Comparison of ENCODE assay signal across 8 cellular contexts in the genomic region with DNA sequence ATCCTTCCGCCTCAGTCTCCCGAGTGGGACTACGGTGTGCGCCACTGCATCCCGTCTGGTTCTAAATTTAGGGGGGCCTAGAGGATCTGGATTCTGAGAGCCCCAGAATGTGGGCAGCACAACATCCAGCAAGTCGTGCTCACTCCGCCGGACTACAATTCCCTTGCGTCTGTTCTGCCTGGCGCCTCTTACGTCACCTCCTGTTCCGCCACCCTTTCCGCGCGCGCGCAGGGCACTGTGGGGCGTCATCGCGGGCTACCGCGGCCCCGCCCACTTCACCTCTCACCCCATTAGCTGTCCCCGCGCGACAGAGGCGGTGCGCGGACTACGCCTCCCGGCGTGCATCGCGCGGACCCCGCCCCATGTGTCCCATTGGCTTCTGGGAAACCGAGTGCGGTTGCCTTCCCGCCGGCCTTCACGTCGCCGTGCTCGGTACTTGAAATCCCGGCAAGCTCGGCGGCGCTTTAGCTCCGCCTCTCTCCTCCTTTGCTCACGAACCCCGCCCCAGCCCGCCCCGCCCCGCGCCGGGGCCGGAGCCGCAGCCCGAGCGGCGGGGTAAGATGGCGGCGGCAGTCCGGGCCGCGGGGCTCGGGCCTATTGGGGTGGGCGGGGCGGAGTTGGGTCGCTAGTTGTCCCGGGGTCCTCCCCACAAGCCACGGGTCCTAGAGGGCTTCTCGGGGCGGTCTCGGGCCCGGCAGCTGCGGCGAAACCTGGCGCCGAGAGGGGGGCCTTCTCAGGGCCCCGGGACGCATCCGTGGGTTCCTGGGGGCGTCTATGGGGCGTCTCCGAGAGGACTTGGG. TPM values are rescaled to one million over a fixed set of nuclear protein-coding genes. Genes with fewer than 3 reads are reported as not detected.
A peak's percentile ranks its signal among the peaks of the same experiment; 100 is the strongest.
DNase-seq lines count a peak whose midpoint lies in the region; ATAC-seq and TF ChIP-seq lines count a peak whose summit lies in the region.

A gene with protein sequence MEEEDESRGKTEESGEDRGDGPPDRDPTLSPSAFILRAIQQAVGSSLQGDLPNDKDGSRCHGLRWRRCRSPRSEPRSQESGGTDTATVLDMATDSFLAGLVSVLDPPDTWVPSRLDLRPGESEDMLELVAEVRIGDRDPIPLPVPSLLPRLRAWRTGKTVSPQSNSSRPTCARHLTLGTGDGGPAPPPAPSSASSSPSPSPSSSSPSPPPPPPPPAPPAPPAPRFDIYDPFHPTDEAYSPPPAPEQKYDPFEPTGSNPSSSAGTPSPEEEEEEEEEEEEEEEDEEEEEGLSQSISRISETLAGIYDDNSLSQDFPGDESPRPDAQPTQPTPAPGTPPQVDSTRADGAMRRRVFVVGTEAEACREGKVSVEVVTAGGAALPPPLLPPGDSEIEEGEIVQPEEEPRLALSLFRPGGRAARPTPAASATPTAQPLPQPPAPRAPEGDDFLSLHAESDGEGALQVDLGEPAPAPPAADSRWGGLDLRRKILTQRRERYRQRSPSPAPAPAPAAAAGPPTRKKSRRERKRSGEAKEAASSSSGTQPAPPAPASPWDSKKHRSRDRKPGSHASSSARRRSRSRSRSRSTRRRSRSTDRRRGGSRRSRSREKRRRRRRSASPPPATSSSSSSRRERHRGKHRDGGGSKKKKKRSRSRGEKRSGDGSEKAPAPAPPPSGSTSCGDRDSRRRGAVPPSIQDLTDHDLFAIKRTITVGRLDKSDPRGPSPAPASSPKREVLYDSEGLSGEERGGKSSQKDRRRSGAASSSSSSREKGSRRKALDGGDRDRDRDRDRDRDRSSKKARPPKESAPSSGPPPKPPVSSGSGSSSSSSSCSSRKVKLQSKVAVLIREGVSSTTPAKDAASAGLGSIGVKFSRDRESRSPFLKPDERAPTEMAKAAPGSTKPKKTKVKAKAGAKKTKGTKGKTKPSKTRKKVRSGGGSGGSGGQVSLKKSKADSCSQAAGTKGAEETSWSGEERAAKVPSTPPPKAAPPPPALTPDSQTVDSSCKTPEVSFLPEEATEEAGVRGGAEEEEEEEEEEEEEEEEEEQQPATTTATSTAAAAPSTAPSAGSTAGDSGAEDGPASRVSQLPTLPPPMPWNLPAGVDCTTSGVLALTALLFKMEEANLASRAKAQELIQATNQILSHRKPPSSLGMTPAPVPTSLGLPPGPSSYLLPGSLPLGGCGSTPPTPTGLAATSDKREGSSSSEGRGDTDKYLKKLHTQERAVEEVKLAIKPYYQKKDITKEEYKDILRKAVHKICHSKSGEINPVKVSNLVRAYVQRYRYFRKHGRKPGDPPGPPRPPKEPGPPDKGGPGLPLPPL (plus strand): TSS at position 522 of the 800 bp plus-strand sequence. CDS start 2,818 bp downstream, outside the sequence.

- DNase-seq in DMS153 treated with DMSO at 0.1 percent for 48 hours (lab: John Stamatoyannopoulos, UW; ENCODE audit: unreplicated experiment) = peak; percentile 98
- DNase-seq in KG1 (lab: John Stamatoyannopoulos, UW) = peak; percentile 99
- DNase-seq in Panc1 (ENCODE audit: low read depth, low spot score) = peak; percentile 74
- peak; percentile 99 for DNase-seq in activated T-cell treated with anti-CD3 and anti-CD28 coated beads, Interleukin-2, amount 50 U/mL, for 4 hours
- DNase-seq in erythroblast (lab: John Stamatoyannopoulos, UW) = peak; percentile 100
- peak; percentile 99 for DNase-seq in stimulated activated CD8-positive, alpha-beta memory T cell treated with anti-CD3 and anti-CD28 coated beads, Interleukin-4, amount 100 ng/mL, for 48 hours

- peak within 1 kb of the TSS; percentile 98 for H3K4me3 Mint-ChIP-seq in activated T-cell treated with anti-CD3 and anti-CD28 coated beads, Interleukin-2, amount 50 U/mL, for 4 hours

- H3K4me1 ChIP-seq in Panc1 (ENCODE audit: control insufficient read depth, insufficient read depth, low read length) = peaks cover 16% of the 10 kb centered on the region
- peaks cover 33 to 38% of the 10 kb centered on the region in 2 donors for H3K4me1 ChIP-seq in mucosa of rectum (ENCODE audit: control insufficient read depth in 2 of 2, insufficient read depth in 2 of 2, low read length in 2 of 2)

- H3K9me3 Mint-ChIP-seq in activated T-cell treated with anti-CD3 and anti-CD28 coated beads, Interleukin-2, amount 50 U/mL, for 4 hours = no peaks in the 10 kb centered on the region

- CTCF ChIA-PET in Panc1 (lab: Charles Lee) = interaction anchor here (0.7 kb wide), 1 partner anchor 189 kb away, joined by 3 read pairs; a partner anchor contains a TSS

- peak; percentile 86 for TF ChIP-seq POLR2A in erythroblast (IDR thresholded peaks at IDR 0.05; ENCODE audit: low read length)

- peaks cover 4% of the 10 kb centered on the region; the same call in 1 of the 2 replicates for H3K36me3 ChIP-seq in Panc1 (ENCODE audit: control insufficient read depth, insufficient read depth, low read length)
- peaks cover 14 to 21% of the 10 kb centered on the region in 2 donors for H3K36me3 ChIP-seq in mucosa of rectum (ENCODE audit: control insufficient read depth in 2 of 2, insufficient read depth in 2 of 2, low read length in 2 of 2)

- H3K4me3 ChIP-seq in Panc1 (ENCODE audit: low read depth in 2 of 2, low read length in 2 of 2) = peak within 1 kb of the TSS; percentile 94 to 96
- peak within 1 kb of the TSS; percentile 74 to 98 for H3K4me3 ChIP-seq in mucosa of rectum (ENCODE audit: low read length in 2 of 2)

- ATAC-seq in GM21717 (IDR thresholded peaks at IDR 0.05; ENCODE audit: unreplicated experiment) = peak; percentile 46
- ATAC-seq in Panc1 = peak; percentile 74
- ATAC-seq in activated T-cell treated with anti-CD3 and anti-CD28 coated beads, Interleukin-2, amount 50 U/mL, for 4 hours = peak; percentile 71 to 72

- H3K9ac ChIP-seq in mucosa of rectum (ENCODE audit: low read depth in 1 of 2, low read length in 2 of 2) = peak within 1 kb of the TSS; percentile 94 to 99

- in situ Hi-C loops in Panc1 (cut with HindIII; ENCODE audit: low pct_unique_long_range_greater_than_20kb, low sequenced_read_pairs) = no loop called here

- intact Hi-C loops in Panc1 (cut with micrococcal nuclease; ENCODE audit: unreplicated experiment) = no loop called here

- no peaks in the 10 kb centered on the region for H3K27me3 Mint-ChIP-seq in activated T-cell treated with anti-CD3 and anti-CD28 coated beads, Interleukin-2, amount 50 U/mL, for 4 hours (ENCODE audit: low read depth)

- POLR2A ChIA-PET in Panc1 (lab: Charles Lee) = interaction anchor here (0.5 to 1.0 kb wide), 4 partner anchors 12 to 95 kb away, joined by 3 to 5 read pairs (median 3); no protein-coding TSS in a partner anchor

- H3K27ac ChIP-seq in Panc1 (ENCODE audit: low read length) = peak within 1 kb of the TSS; percentile 99
- peak within 1 kb of the TSS; percentile 99 to 100 for H3K27ac ChIP-seq in mucosa of rectum (ENCODE audit: low read depth in 2 of 2, low read length in 2 of 2)

- peaks cover 61% of the 10 kb centered on the region for H3K4me1 Mint-ChIP-seq in activated T-cell treated with anti-CD3 and anti-CD28 coated beads, Interleukin-2, amount 50 U/mL, for 4 hours (ENCODE audit: low read depth)

- H3K9me3 ChIP-seq in Panc1 (ENCODE audit: control insufficient read depth, insufficient read depth, low read depth, low read length) (no peaks in the 10 kb centered on the region), mucosa of rectum (ENCODE audit: control insufficient read depth in 2 of 2, low read length in 2 of 2) (no peaks in the 10 kb centered on the region)

- no TSS peak for BruUV-seq in Panc1 (replicated peaks; lab: Mats Ljungman, UMichigan)

- no peak for TF ChIP-seq CTCF in Panc1 (IDR thresholded peaks at IDR 0.05)

- no peaks in the 10 kb centered on the region for H3K27me3 ChIP-seq in Panc1 (ENCODE audit: control insufficient read depth, insufficient read depth, low read length)
- H3K27me3 ChIP-seq in mucosa of rectum (ENCODE audit: control insufficient read depth in 2 of 2, insufficient read depth in 2 of 2, low read length in 2 of 2) = no peaks in the 10 kb centered on the region

- peaks cover 6% of the 10 kb centered on the region for H3K36me3 Mint-ChIP-seq in activated T-cell treated with anti-CD3 and anti-CD28 coated beads, Interleukin-2, amount 50 U/mL, for 4 hours (ENCODE audit: insufficient read depth)

RNA-seq across cellular contexts. Expression of the gene that starts here (rescaled TPM):
- 77.4 TPM for total RNA-seq in Panc1 (2021; ENCODE audit: unreplicated experiment)
- polyA plus RNA-seq in Panc1 (2012; ENCODE audit: insufficient read length) = 62.1 TPM
- total RNA-seq in activated T-cell treated with anti-CD3 and anti-CD28 coated beads, Interleukin-2, amount 50 U/mL, for 4 hours = 10 to 100 TPM; 81.7 to 82.9 (median 82.5) TPM

Comparison
In these comparisons a context has a peak if more than half of its experiments do, and no peak if none do; other contexts are left out.
1. Peak in every context shown above with its lines: DNase-seq, ATAC-seq, H3K4me3 ChIP-seq and H3K27ac ChIP-seq.